Comparison of ENCODE assay signal across 1 cellular context in the genomic region with DNA sequence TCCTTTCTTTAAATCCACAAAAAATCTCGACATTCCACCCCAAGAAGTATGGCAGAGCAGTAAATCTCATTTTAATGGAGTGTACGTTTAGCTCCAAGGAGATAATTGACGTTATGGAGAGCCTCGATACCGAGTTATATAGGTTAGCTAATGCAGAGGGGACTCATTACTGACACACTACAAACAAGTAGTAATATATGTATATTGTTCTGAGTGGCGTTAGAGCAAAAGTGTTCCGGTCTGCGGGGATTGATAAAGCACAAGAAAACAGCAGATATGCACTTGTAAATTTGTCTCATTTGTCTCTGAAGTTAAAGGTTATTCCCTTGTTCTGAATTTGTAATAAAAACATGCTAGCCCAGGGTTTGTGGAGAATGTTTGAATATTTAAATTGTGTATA.
TF ChIP-seq lines count a peak whose summit lies in the region.

No MANE protein-coding gene starts in this region.

TF ChIP-seq in WTC11, 78 proteins besides CTCF, POLR2A, EP300 and RAD21 (continued from another document):
- no peak for TF ChIP-seq IRF2 (CRISPR knock-in tag; IDR thresholded peaks at IDR 0.05; ENCODE audit: borderline replicate concordance, low read depth)
